1 cellular context compared by ENCODE assay signal in the genomic region with DNA sequence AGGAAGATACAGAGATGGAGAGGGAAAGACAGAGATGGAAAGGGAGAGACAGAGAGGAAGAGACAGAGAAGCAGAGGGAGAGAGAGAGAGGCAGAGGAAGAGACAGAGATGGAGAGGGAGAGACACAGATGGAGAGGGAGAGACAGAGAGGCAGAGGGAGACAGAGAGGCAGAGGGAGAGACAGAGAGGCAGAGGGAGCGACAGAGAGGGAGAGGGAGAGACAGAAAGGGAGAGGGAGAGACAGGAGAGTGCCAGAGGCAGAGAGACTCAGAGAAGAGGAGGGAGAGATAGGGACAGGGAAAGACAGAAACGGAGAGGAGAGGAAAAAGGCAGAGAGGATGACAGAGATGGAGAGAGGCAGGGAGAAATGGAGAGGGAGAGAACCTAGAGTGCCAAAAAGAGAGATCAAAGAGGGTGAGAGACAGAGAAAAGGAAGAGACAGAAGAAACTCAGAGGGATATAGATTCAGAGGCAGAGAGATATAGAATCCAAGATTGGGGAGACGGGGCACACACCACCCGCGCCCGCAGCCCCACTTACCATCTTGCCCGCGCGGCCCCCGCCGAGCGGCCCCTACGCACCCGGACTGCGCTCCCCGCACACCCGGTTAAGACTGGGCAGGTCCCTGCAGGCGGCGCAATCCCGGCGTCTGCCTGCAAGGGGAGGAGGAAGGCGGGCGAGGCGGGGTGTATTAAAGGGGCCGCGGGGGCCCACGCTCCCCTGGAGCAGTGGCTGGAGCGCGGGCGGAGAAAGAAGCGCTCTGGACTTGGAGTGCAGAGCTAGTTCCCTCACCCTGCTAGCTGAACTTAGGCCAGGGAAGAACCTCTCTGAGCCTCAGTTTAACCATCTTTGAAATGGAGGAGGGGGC.
TF ChIP-seq lines count a peak whose summit lies in the region.

No MANE protein-coding gene starts in this region.

TF ChIP-seq in H1, 55 proteins besides CTCF, POLR2A, EP300 and RAD21:
- TF ChIP-seq YY1 (IDR thresholded peaks at IDR 0.05; ENCODE audit: low read depth, low read length): 0 out of 2 replicates have a peak, but pooled peaks have one; percentile 13
- no peak for TF ChIP-seq SP2 (IDR thresholded peaks at IDR 0.05; ENCODE audit: low read length)
- peak; percentile 87 for TF ChIP-seq KDM1A (IDR thresholded peaks at IDR 0.05; ENCODE audit: borderline replicate concordance, low read length)
- no peak for TF ChIP-seq BACH1 (IDR thresholded peaks at IDR 0.05; ENCODE audit: low read length)
- TF ChIP-seq HDAC2 (IDR thresholded peaks at IDR 0.05; ENCODE audit: borderline replicate concordance in 1 of 2, low read depth in 2 of 2, low read length in 2 of 2): peak in 1 of 2 experiments; percentile 64; a peak in 1 of 4 replicates
- no peak for TF ChIP-seq CHD2 (IDR thresholded peaks at IDR 0.05; ENCODE audit: low read length)
- TF ChIP-seq BCL11A (IDR thresholded peaks at IDR 0.05; ENCODE audit: low read depth in 2 of 2, low read length in 2 of 2): no peak
- no peak for TF ChIP-seq TCF12 (IDR thresholded peaks at IDR 0.05; ENCODE audit: low read depth, low read length)
- TF ChIP-seq SUZ12 (IDR thresholded peaks at IDR 0.05; ENCODE audit: low read length): 0 out of 2 replicates have a peak, but pooled peaks have one; percentile 9
- TF ChIP-seq CREB1 (IDR thresholded peaks at IDR 0.05): no peak
- TF ChIP-seq KDM4A (IDR thresholded peaks at IDR 0.05; ENCODE audit: low read depth, low read length, severe bottlenecking): peak; percentile 40
- TF ChIP-seq NRF1 (IDR thresholded peaks at IDR 0.05; ENCODE audit: low read depth, low read length): no peak
- 0 out of 2 replicates have a peak, but pooled peaks have one; percentile 33 for TF ChIP-seq RBBP5 (IDR thresholded peaks at IDR 0.05; ENCODE audit: borderline replicate concordance, low read depth, low read length)
